Comparison of ENCODE assay signal across 12 cellular contexts in the genomic region with DNA sequence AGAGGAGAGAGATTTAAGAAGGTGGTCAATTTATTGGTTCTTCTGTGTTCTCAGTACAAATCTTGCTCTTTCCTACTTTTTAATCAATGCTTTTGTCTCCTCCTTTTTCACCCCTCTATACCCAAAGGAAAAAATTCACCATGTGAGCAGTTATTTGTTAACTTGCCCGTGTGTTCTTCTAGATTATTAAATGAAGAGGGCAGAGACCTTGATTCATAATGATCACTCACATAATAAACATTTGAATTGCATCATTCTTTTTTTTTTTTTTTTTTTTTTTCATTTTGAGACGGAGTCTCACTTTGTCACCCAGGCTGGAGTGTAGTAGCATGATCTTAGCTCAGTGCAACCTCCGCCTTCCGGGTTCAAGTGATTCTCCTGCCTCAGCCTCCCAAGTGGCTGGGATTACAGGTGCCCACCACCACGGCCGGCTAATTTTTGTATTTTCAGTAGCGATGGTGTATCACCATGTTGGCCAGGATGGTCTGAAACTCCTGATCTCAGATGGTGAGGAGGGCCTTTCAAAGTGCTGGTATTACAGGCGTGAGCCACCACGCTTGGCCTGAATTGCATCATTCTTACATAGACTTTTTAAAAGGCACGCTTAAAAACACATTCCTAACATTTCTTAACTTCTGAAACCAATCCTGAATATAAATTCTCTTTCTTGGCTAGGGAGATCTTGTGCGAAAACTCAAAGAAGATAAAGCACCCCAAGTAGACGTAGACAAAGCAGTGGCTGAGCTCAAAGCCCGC. TPM values are rescaled to one million over a fixed set of nuclear protein-coding genes. Genes with fewer than 3 reads are reported as not detected.
DNase-seq lines count a peak whose midpoint lies in the region; ATAC-seq and TF ChIP-seq lines count a peak whose summit lies in the region.
"Had no signal": no experiment of that assay in that cellular context is flagged by ENCODE, and none has a peak within 500 bp of the region (broad histone marks: within the 10 kb centered on the region; RNA-seq: fewer than 3 reads in every experiment).

No MANE protein-coding gene starts in this region.

- H3K4me3 ChIP-seq in ACC112 (ENCODE audit: low read depth, low read length), result peak overlapping the region; percentile 94
- no peak overlapping the region for H3K4me3 ChIP-seq in fibroblast of mammary gland (ENCODE audit: control insufficient read depth, low read depth, low read length)

- H2AFZ ChIP-seq in ACC112 (ENCODE audit: low read length, unreplicated experiment), result no peak overlapping the region

- intact Hi-C loops in activated T-helper 1 cell treated with anti-CD3 and anti-CD28 coated beads, Interleukin-12 subunit alpha, Interleukin-12 subunit beta, Interleukin-2, Interleukin-4 antibody, amounts not matched to agents 30 ng/mL and 10 ng/mL and 1 ng/mL, durations not matched to agents 14 hours and 24 hours and 36 hours (cut with micrococcal nuclease), result loop anchor here (1.0 to 10.0 kb wide), 3 partner anchors 8 to 1897 kb away; a partner anchor contains a TSS

- no peak for TF ChIP-seq CTCF in fibroblast of mammary gland (conservative IDR thresholded peaks at IDR 0.05; ENCODE audit: control insufficient read depth, insufficient read depth, low read depth, low read length)

- no peak for ATAC-seq in GM18873 (IDR thresholded peaks at IDR 0.05; ENCODE audit: low FRiP score, unreplicated experiment)
- no peak for ATAC-seq in GM21717 (IDR thresholded peaks at IDR 0.05; ENCODE audit: unreplicated experiment)
- ATAC-seq: naive thymus-derived CD4-positive, alpha-beta T cell had no signal

- DNase-seq in ELR (ENCODE audit: low read depth) (peak; percentile 62), fibroblast of mammary gland (ENCODE audit: low read depth) (peak; percentile 56), anterior cingulate cortex (lab: John Stamatoyannopoulos, UW) (no peak), DMS114 treated with DMSO at 0.1 percent for 48 hours (lab: John Stamatoyannopoulos, UW; ENCODE audit: unreplicated experiment) (no peak)
- no peak for DNase-seq in activated T-helper 1 cell treated with anti-CD3 and anti-CD28 coated beads, Interleukin-12 subunit alpha, Interleukin-12 subunit beta, Interleukin-2, Interleukin-4 antibody, amounts not matched to agents 30 ng/mL and 10 ng/mL and 1 ng/mL, durations not matched to agents 14 hours and 24 hours and 36 hours (ENCODE audit: low spot score)
- DNase-seq: activated CD4-positive, CD25-positive, alpha-beta regulatory T cell treated with anti-CD3 and anti-CD28 coated beads, Interleukin-2, amount 50 U/mL, for 72 hours; kidney; naive thymus-derived CD4-positive, alpha-beta T cell; NCI-H524 had no signal

- peaks cover 77% of the 10 kb centered on the region for H3K79me2 ChIP-seq in ACC112 (ENCODE audit: control insufficient read depth, insufficient read depth, low read length, unreplicated experiment)

- peak overlapping the region; percentile 37 for H3K4me3 Mint-ChIP-seq in activated T-helper 1 cell treated with anti-CD3 and anti-CD28 coated beads, Interleukin-12 subunit alpha, Interleukin-12 subunit beta, Interleukin-2, Interleukin-4 antibody, amounts not matched to agents 30 ng/mL and 10 ng/mL and 1 ng/mL, durations not matched to agents 14 hours and 24 hours and 36 hours

- no peaks in the 10 kb centered on the region for H3K27me3 Mint-ChIP-seq in activated T-helper 1 cell treated with anti-CD3 and anti-CD28 coated beads, Interleukin-12 subunit alpha, Interleukin-12 subunit beta, Interleukin-2, Interleukin-4 antibody, amounts not matched to agents 30 ng/mL and 10 ng/mL and 1 ng/mL, durations not matched to agents 14 hours and 24 hours and 36 hours (ENCODE audit: insufficient read depth)
- H3K27me3 Mint-ChIP-seq: naive thymus-derived CD4-positive, alpha-beta T cell had no signal

- H3K27ac ChIP-seq in ACC112 (ENCODE audit: low read depth, low read length), result peak overlapping the region; percentile 78

- H3K4me1 Mint-ChIP-seq in activated T-helper 1 cell treated with anti-CD3 and anti-CD28 coated beads, Interleukin-12 subunit alpha, Interleukin-12 subunit beta, Interleukin-2, Interleukin-4 antibody, amounts not matched to agents 30 ng/mL and 10 ng/mL and 1 ng/mL, durations not matched to agents 14 hours and 24 hours and 36 hours (ENCODE audit: low read depth), result peaks cover 69% of the 10 kb centered on the region

- H3K36me3 Mint-ChIP-seq in activated T-helper 1 cell treated with anti-CD3 and anti-CD28 coated beads, Interleukin-12 subunit alpha, Interleukin-12 subunit beta, Interleukin-2, Interleukin-4 antibody, amounts not matched to agents 30 ng/mL and 10 ng/mL and 1 ng/mL, durations not matched to agents 14 hours and 24 hours and 36 hours (ENCODE audit: low read depth), result peaks cover 60% of the 10 kb centered on the region

- H3K36me3 ChIP-seq in ACC112 (ENCODE audit: insufficient read depth, low read length), result peaks cover 40% of the 10 kb centered on the region

- H3K4me1 ChIP-seq in ACC112 (ENCODE audit: control insufficient read depth, insufficient read depth, low read length, unreplicated experiment), result peaks cover 15% of the 10 kb centered on the region

- no peaks in the 10 kb centered on the region for H3K27me3 ChIP-seq in ACC112 (ENCODE audit: insufficient read depth, low read length)

- peak overlapping the region; percentile 61 for H3K27ac Mint-ChIP-seq in activated T-helper 1 cell treated with anti-CD3 and anti-CD28 coated beads, Interleukin-12 subunit alpha, Interleukin-12 subunit beta, Interleukin-2, Interleukin-4 antibody, amounts not matched to agents 30 ng/mL and 10 ng/mL and 1 ng/mL, durations not matched to agents 14 hours and 24 hours and 36 hours

- no peaks in the 10 kb centered on the region for H3K9me3 Mint-ChIP-seq in activated T-helper 1 cell treated with anti-CD3 and anti-CD28 coated beads, Interleukin-12 subunit alpha, Interleukin-12 subunit beta, Interleukin-2, Interleukin-4 antibody, amounts not matched to agents 30 ng/mL and 10 ng/mL and 1 ng/mL, durations not matched to agents 14 hours and 24 hours and 36 hours

RNA-seq across cellular contexts. Expression of a gene that starts 3.6 kb away (rescaled TPM):
- total RNA-seq in activated T-helper 1 cell treated with anti-CD3 and anti-CD28 coated beads, Interleukin-12 subunit alpha, Interleukin-12 subunit beta, Interleukin-2, Interleukin-4 antibody, amounts not matched to agents 30 ng/mL and 10 ng/mL and 1 ng/mL, durations not matched to agents 14 hours and 24 hours and 36 hours, result 234 and 250 TPM in 2 replicates

Comparison
In these comparisons a context has a peak if more than half of its experiments do, and no peak if none do; other contexts are left out.
1. DNase-seq: peak in ELR (single experiment) and fibroblast of mammary gland (single experiment); none in activated T-helper 1 cell treated with anti-CD3 and anti-CD28 coated beads, Interleukin-12 subunit alpha, Interleukin-12 subunit beta, Interleukin-2, Interleukin-4 antibody, amounts not matched to agents 30 ng/mL and 10 ng/mL and 1 ng/mL, durations not matched to agents 14 hours and 24 hours and 36 hours (single experiment), anterior cingulate cortex (0 of 58) and DMS114 treated with DMSO at 0.1 percent for 48 hours (single experiment).